In the genomic region with DNA sequence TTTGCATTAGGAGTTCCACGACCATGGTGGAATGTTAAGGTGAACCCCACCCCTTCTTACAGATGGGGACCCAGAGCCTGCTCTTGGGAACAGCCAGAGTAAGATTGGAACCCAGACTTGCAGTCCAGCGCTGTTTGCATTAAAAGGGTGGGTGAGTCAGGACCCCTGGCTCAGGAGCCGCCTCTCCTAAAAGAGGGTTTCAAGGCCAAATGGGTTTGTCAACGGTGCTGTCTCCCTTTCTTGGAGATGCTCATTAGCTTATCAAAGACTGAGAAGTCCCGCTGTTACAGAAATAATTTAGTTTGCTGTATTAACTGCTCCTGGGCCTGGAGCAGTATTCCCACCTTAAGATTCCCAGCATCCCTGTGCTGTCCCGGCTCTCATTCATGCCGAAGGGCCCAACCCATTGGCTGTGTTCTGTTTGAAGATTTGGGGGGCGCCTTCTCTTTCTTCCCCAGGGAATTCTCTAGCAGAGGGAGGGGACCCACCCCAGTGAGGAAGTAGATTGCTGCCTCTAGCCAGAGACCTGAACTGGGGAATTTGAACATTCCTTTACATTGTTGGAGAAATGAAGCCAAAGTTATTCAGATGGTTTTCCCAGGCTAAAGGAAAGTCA, we compare ENCODE assay signal across 1 cellular context.
TF ChIP-seq lines count a peak whose summit lies in the region.

No MANE protein-coding gene starts in this region.

TF ChIP-seq in HepG2, 621 proteins besides CTCF, POLR2A, EP300 and RAD21:
- no peak for TF ChIP-seq KLF16 (CRISPR knock-in tag; IDR thresholded peaks at IDR 0.05)
- TF ChIP-seq, protein P1, sequence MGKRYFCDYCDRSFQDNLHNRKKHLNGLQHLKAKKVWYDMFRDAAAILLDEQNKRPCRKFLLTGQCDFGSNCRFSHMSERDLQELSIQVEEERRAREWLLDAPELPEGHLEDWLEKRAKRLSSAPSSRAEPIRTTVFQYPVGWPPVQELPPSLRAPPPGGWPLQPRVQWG (CRISPR knock-in tag; IDR thresholded peaks at IDR 0.05; ENCODE audit: borderline replicate concordance, low read depth) = no peak
- TF ChIP-seq, protein P2, sequence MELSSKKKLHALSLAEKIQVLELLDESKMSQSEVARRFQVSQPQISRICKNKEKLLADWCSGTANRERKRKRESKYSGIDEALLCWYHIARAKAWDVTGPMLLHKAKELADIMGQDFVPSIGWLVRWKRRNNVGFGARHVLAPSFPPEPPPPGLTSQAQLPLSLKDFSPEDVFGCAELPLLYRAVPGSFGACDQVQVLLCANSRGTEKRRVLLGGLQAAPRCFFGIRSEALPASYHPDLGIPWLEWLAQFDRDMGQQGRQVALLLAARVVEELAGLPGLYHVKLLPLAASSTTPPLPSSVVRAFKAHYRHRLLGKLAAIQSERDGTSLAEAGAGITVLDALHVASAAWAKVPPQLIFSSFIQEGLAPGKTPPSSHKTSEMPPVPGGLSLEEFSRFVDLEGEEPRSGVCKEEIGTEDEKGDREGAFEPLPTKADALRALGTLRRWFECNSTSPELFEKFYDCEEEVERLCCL (CRISPR knock-in tag; IDR thresholded peaks at IDR 0.05; ENCODE audit: borderline replicate concordance) = no peak
- TF ChIP-seq ZNF260 (CRISPR knock-in tag; IDR thresholded peaks at IDR 0.05; ENCODE audit: borderline replicate concordance, low read depth) = no peak
